Comparison of ENCODE assay signal across 8 cellular contexts in genomic region chr4:48127882-48128394, GRCh38. TPM values are rescaled to one million over a fixed set of nuclear protein-coding genes. Genes with fewer than 3 reads are reported as not detected.
A peak's percentile ranks its signal among the peaks of the same experiment; 100 is the strongest.
DNase-seq lines count a peak whose midpoint lies in the region; ATAC-seq and TF ChIP-seq lines count a peak whose summit lies in the region.

No MANE protein-coding gene starts in this region.

- intact Hi-C loops in activated CD4-positive, alpha-beta memory T cell treated with anti-CD3 and anti-CD28 coated beads for 36 hours (cut with micrococcal nuclease): loop anchor here (1.0 to 5.0 kb wide), 9 partner anchors 11 to 652 kb away; partner anchors contain the start of genes FRYL, NFXL1 and SLAIN2

- DNase-seq in AG09309 (ENCODE audit: low read depth) (peak; percentile 93), NCI-H82 (lab: John Stamatoyannopoulos, UW) (peak; percentile 86), mesothelial cell of epicardium (ENCODE audit: low spot score in 2 of 2, unreplicated experiment in 2 of 2) (peak in 1 of 2 experiments; percentile 42)
- peak; percentile 93 for DNase-seq in activated CD4-positive, alpha-beta memory T cell treated with anti-CD3 and anti-CD28 coated beads for 36 hours
- peak; percentile 12 to 47 (median 40) for DNase-seq in effector memory CD4-positive, alpha-beta T cell
- DNase-seq in stimulated activated CD8-positive, alpha-beta memory T cell treated with anti-CD3 and anti-CD28 coated beads, Interleukin-4, amount 100 ng/mL, for 4 hours (ENCODE audit: low read depth in 2 of 2, low spot score in 1 of 2): peak; percentile 32 to 33

- no peaks in the 10 kb centered on the region for H3K36me3 ChIP-seq in effector memory CD4-positive, alpha-beta T cell (ENCODE audit: control insufficient read depth, insufficient read depth, low read length)

- H3K9me3 Mint-ChIP-seq in activated CD4-positive, alpha-beta memory T cell treated with anti-CD3 and anti-CD28 coated beads for 36 hours: no peaks in the 10 kb centered on the region
- no peaks in the 10 kb centered on the region for H3K9me3 Mint-ChIP-seq in mesothelial cell of epicardium

- peaks cover 90% of the 10 kb centered on the region for H3K4me1 Mint-ChIP-seq in activated CD4-positive, alpha-beta memory T cell treated with anti-CD3 and anti-CD28 coated beads for 36 hours (ENCODE audit: low read depth)
- H3K4me1 Mint-ChIP-seq in mesothelial cell of epicardium: peaks cover 44% of the 10 kb centered on the region

- H3K27me3 ChIP-seq in effector memory CD4-positive, alpha-beta T cell (replicated peaks; ENCODE audit: control insufficient read depth, insufficient read depth, low read length, poor library complexity, severe bottlenecking): no peaks in the 10 kb centered on the region

- H3K36me3 Mint-ChIP-seq in activated CD4-positive, alpha-beta memory T cell treated with anti-CD3 and anti-CD28 coated beads for 36 hours: peaks cover 20% of the 10 kb centered on the region
- H3K36me3 Mint-ChIP-seq in mesothelial cell of epicardium: no peaks in the 10 kb centered on the region

- H3K27ac Mint-ChIP-seq in activated CD4-positive, alpha-beta memory T cell treated with anti-CD3 and anti-CD28 coated beads for 36 hours: peak overlapping the region; percentile 95
- peak overlapping the region; percentile 85 for H3K27ac Mint-ChIP-seq in mesothelial cell of epicardium

- no peaks in the 10 kb centered on the region for H3K9me3 ChIP-seq in effector memory CD4-positive, alpha-beta T cell (ENCODE audit: control insufficient read depth, low read length)

- peak overlapping the region; percentile 63 for H3K4me3 Mint-ChIP-seq in activated CD4-positive, alpha-beta memory T cell treated with anti-CD3 and anti-CD28 coated beads for 36 hours
- peak overlapping the region; percentile 50 for H3K4me3 Mint-ChIP-seq in mesothelial cell of epicardium

- no peaks in the 10 kb centered on the region for H3K27me3 Mint-ChIP-seq in activated CD4-positive, alpha-beta memory T cell treated with anti-CD3 and anti-CD28 coated beads for 36 hours
- H3K27me3 Mint-ChIP-seq in mesothelial cell of epicardium (ENCODE audit: low read depth): no peaks in the 10 kb centered on the region

- ATAC-seq in GM18909 (IDR thresholded peaks at IDR 0.05; ENCODE audit: poor library complexity, unreplicated experiment) (peak; percentile 89), HG03135 (IDR thresholded peaks at IDR 0.05; ENCODE audit: unreplicated experiment) (peak; percentile 80)

- peak overlapping the region; percentile 55 for H3K27ac ChIP-seq in effector memory CD4-positive, alpha-beta T cell (ENCODE audit: insufficient read depth, low read length, poor library complexity, severe bottlenecking)

- POLR2A ChIA-PET in activated CD4-positive, alpha-beta memory T cell treated with anti-CD3 and anti-CD28 coated beads for 36 hours (lab: Charles Lee): interaction anchor here (1.0 kb wide), 2 partner anchors 10 to 92 kb away, joined by 5 to 6 read pairs; no protein-coding TSS in a partner anchor

- H3K4me1 ChIP-seq in effector memory CD4-positive, alpha-beta T cell (ENCODE audit: control insufficient read depth, insufficient read depth, low read length, poor library complexity, severe bottlenecking): peaks cover 34% of the 10 kb centered on the region

- TF ChIP-seq CTCF in AG09309 (IDR thresholded peaks at IDR 0.05; ENCODE audit: control insufficient read depth, insufficient read depth, low read depth, low read length, missing control alignments) (peak; percentile 58), mesothelial cell of epicardium (IDR thresholded peaks at IDR 0.05; ENCODE audit: unreplicated experiment) (peak; percentile 23)

- CTCF ChIA-PET in activated CD4-positive, alpha-beta memory T cell treated with anti-CD3 and anti-CD28 coated beads for 36 hours (lab: Charles Lee): interaction anchor here (0.6 to 10.7 kb wide), 11 partner anchors 10 to 147 kb away, joined by 3 to 112 read pairs (median 5); no protein-coding TSS in a partner anchor

- peak overlapping the region; percentile 18 for H3K4me3 ChIP-seq in AG09309 (ENCODE audit: control insufficient read depth, low read depth, low read length)
- H3K4me3 ChIP-seq in effector memory CD4-positive, alpha-beta T cell (ENCODE audit: insufficient read depth, low read depth, low read length, poor library complexity, severe bottlenecking): peak overlapping the region; percentile 11

RNA-seq across cellular contexts. Expression of gene TXK, which starts 6.1 kb away (rescaled TPM):
- 10 to 100 TPM; 16.5 to 18.4 TPM for total RNA-seq in activated CD4-positive, alpha-beta memory T cell treated with anti-CD3 and anti-CD28 coated beads for 36 hours
- total RNA-seq in mesothelial cell of epicardium: 1.5 to 1.7 TPM (median 1.7 TPM) in 3 replicates
